Comparison of ENCODE assay signal across 26 cellular contexts in the genomic region with DNA sequence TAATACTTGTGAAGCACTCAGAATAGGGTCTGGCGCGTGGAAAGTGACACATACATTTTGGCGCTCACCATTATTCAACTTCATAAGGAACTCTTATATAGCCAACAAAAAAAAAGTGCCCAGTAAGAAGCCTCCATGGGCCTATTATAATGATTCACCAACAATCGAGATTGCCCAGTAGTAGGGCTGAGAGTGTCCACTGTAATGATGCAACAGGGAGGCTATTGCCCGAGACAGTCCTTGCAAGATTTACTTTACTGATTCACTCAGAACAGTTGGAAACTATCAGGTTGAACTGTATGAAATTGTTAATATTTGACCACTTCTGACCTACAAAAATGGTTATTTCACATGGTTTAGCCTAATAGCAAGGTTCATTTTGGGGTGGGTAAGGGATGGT.
DNase-seq lines count a peak whose midpoint lies in the region; ATAC-seq, FAIRE-seq and TF ChIP-seq lines count a peak whose summit lies in the region.
"Had no signal": no experiment of that assay in that cellular context is flagged by ENCODE, and none has a peak within 500 bp of the region (broad histone marks: within the 10 kb centered on the region; RNA-seq: fewer than 3 reads in every experiment).

No MANE protein-coding gene starts in this region.

- intact Hi-C loops in K562 (cut with micrococcal nuclease) (no loop called here), vagina (cut with DNase I) (no loop called here), dorsolateral prefrontal cortex (cut with DNase I) (no loop called here)

- H3K4me2 ChIP-seq in K562 (ENCODE audit: insufficient read depth, low read length), result no peak overlapping the region

- no peak overlapping the region for H2AFZ ChIP-seq in K562 (ENCODE audit: low read depth, low read length)

- TF ChIP-seq CTCF in K562 (IDR thresholded peaks at IDR 0.05 in 2 of 3, conservative IDR thresholded peaks at IDR 0.05 in 1 of 3; ENCODE audit: insufficient read depth in 2 of 3, low read depth in 1 of 3, low read length in 3 of 3), result no peak
- no peak for TF ChIP-seq CTCF in vagina (IDR thresholded peaks at IDR 0.05)
- TF ChIP-seq CTCF in dorsolateral prefrontal cortex (IDR thresholded peaks at IDR 0.05 in 54 of 56, conservative IDR thresholded peaks at IDR 0.05 in 2 of 56; ENCODE audit: low read depth in 1 of 56, partially characterized antibody in 56 of 56), result no peak

- in situ Hi-C loops in K562 (cut with MboI), result no loop called here

- H3K9ac ChIP-seq in K562 (ENCODE audit: insufficient read depth in 1 of 2, low read depth in 2 of 2, low read length in 2 of 2), result no peak overlapping the region

- 55% methylated on average over 5 of the region's 5 CpGs for WGBS in K562 (ENCODE audit: insufficient coverage, low coverage, missing lambda C conversion rate)

- ATAC-seq in K562 (no peak), left lobe of liver (peak; percentile 46), GM18511 (IDR thresholded peaks at IDR 0.05; ENCODE audit: unreplicated experiment) (no peak)
- ATAC-seq: CD8-positive, alpha-beta T cell had no signal

- H3K4me1 ChIP-seq in K562 (replicated peaks in 1 of 2; ENCODE audit: control insufficient read depth in 2 of 2, insufficient read depth in 2 of 2, low read length in 2 of 2) (peaks cover 0 to 13% of the 10 kb centered on the region in 2 experiments; a peak in 3 of 5 replicates), vagina (no peaks in the 10 kb centered on the region)
- H3K4me1 ChIP-seq: Caco-2, HAP-1, SJSA1 had no signal

- POLR2A ChIA-PET in K562 (lab: Yijun Ruan, JAX), result no interaction called here

- TF ChIP-seq RAD21 in K562 (CRISPR knock-in tag; conservative IDR thresholded peaks at IDR 0.05 in 1 of 2, IDR thresholded peaks at IDR 0.05 in 1 of 2), result no peak

- peaks cover 2% of the 10 kb centered on the region for H3K9me1 ChIP-seq in K562 (ENCODE audit: control insufficient read depth, insufficient read depth, low read length)

- H3K4me3 ChIP-seq in K562 (no peak overlapping the region), skeletal muscle cell (ENCODE audit: low read depth, low read length) (no peak overlapping the region), vagina (no peak overlapping the region), dorsolateral prefrontal cortex (no peak overlapping the region)
- H3K4me3 ChIP-seq: HAP-1, MG63, SJSA1 had no signal

- CTCF ChIA-PET in K562 (lab: Yijun Ruan, JAX; ENCODE audit: low intra/inter-chr PET ratio), result no interaction called here

- H3K36me3 ChIP-seq in K562 (ENCODE audit: control insufficient read depth, insufficient read depth, low read length), result no peaks in the 10 kb centered on the region
- H3K36me3 ChIP-seq in vagina, result no peaks in the 10 kb centered on the region
- H3K36me3 ChIP-seq: HAP-1, MG63, SJSA1 had no signal

- DNase-seq in AG20443 (ENCODE audit: low spot score) (peak; percentile 25), K562 (ENCODE audit: extremely low read depth in 1 of 4, low spot score in 3 of 4) (no peak), left lobe of liver (ENCODE audit: low spot score) (no peak), skeletal muscle cell (ENCODE audit: low read depth) (peak; percentile 16), vagina (ENCODE audit: extremely low spot score in 2 of 2) (no peak), dorsolateral prefrontal cortex (no peak)
- DNase-seq: C1 segment of cervical spinal cord; Caco-2; CD8-positive, alpha-beta T cell; GOT3; HFFc6; KG1; MG63; NCI-H1105 treated with DMSO at 0.1 percent for 48 hours; NCI-H146; NCI-H2029; NCI-H2227 treated with DMSO at 0.1 percent for 48 hours; NCI-H69; Right ventricle myocardium superior; RPMI8226 had no signal

- no peak overlapping the region for H3K27ac ChIP-seq in K562 (ENCODE audit: extremely low read depth, low read depth, low read length)
- H3K27ac ChIP-seq in vagina, result no peak overlapping the region
- no peak overlapping the region for H3K27ac ChIP-seq in dorsolateral prefrontal cortex
- H3K27ac ChIP-seq: SJSA1 had no signal

- TF ChIP-seq POLR2A in K562 (conservative IDR thresholded peaks at IDR 0.05), result no peak
- no peak for TF ChIP-seq POLR2A in vagina (IDR thresholded peaks at IDR 0.05)

- BruUV-seq in K562 (replicated peaks; lab: Mats Ljungman, UMichigan), result no TSS peak

- H3K27me3 ChIP-seq in K562 (ENCODE audit: control insufficient read depth in 2 of 2, insufficient read depth in 2 of 2, low read length in 2 of 2), result no peaks in the 10 kb centered on the region
- H3K27me3 ChIP-seq in vagina, result no peaks in the 10 kb centered on the region
- H3K27me3 ChIP-seq in dorsolateral prefrontal cortex, result peaks cover 0 to 83% (median 17%) of the 10 kb centered on the region in 45 donors
- H3K27me3 ChIP-seq: MG63, SJSA1 had no signal

- H3K79me2 ChIP-seq in K562 (ENCODE audit: control insufficient read depth, insufficient read depth, low read length), result no peaks in the 10 kb centered on the region

- FAIRE-seq in K562 (lab: Jason Lieb, UNC), result no peak
- FAIRE-seq: A204.1, G401.6, HTR-8/SVneo had no signal

- no peaks in the 10 kb centered on the region for H4K20me1 ChIP-seq in K562 (replicated peaks; ENCODE audit: control insufficient read depth, insufficient read depth, low read length)

- no peaks in the 10 kb centered on the region for H3K9me3 ChIP-seq in K562 (replicated peaks; ENCODE audit: control insufficient read depth, insufficient read depth, low read depth, low read length)
- H3K9me3 ChIP-seq in vagina, result no peaks in the 10 kb centered on the region
- H3K9me3 ChIP-seq: Caco-2, HAP-1, MG63, SJSA1 had no signal

- TF ChIP-seq EP300 in K562 (IDR thresholded peaks at IDR 0.05; ENCODE audit: low read length), result no peak

TF ChIP-seq in K562, 482 proteins besides CTCF, POLR2A, EP300 and RAD21:
- TF ChIP-seq ZZZ3 (IDR thresholded peaks at IDR 0.05) (no peak), CEBPG (CRISPR knock-in tag; IDR thresholded peaks at IDR 0.05) (peak; percentile 37; the same call in 1 of the 2 replicates), CEBPG (tag; conservative IDR thresholded peaks at IDR 0.05 in 1 of 2, IDR thresholded peaks at IDR 0.05 in 1 of 2) (peak in 1 of 2 experiments; percentile 37; a peak in 1 of 4 replicates)
- TF ChIP-seq, protein P1, sequence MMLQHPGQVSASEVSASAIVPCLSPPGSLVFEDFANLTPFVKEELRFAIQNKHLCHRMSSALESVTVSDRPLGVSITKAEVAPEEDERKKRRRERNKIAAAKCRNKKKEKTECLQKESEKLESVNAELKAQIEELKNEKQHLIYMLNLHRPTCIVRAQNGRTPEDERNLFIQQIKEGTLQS (IDR thresholded peaks at IDR 0.05), result 0 out of 2 replicates have a peak, but pooled peaks have one; percentile 19
- TF ChIP-seq, protein P1 (CRISPR knock-in tag; conservative IDR thresholded peaks at IDR 0.05), result no peak

Comparison
In these comparisons a context has a peak if more than half of its experiments do, and no peak if none do; other contexts are left out.
1. DNase-seq: peak in AG20443 (single experiment) and skeletal muscle cell (single experiment); none in K562 (0 of 4), left lobe of liver (single experiment), vagina (0 of 2) and dorsolateral prefrontal cortex (0 of 10).